1 cellular context compared by ENCODE assay signal in the genomic region with DNA sequence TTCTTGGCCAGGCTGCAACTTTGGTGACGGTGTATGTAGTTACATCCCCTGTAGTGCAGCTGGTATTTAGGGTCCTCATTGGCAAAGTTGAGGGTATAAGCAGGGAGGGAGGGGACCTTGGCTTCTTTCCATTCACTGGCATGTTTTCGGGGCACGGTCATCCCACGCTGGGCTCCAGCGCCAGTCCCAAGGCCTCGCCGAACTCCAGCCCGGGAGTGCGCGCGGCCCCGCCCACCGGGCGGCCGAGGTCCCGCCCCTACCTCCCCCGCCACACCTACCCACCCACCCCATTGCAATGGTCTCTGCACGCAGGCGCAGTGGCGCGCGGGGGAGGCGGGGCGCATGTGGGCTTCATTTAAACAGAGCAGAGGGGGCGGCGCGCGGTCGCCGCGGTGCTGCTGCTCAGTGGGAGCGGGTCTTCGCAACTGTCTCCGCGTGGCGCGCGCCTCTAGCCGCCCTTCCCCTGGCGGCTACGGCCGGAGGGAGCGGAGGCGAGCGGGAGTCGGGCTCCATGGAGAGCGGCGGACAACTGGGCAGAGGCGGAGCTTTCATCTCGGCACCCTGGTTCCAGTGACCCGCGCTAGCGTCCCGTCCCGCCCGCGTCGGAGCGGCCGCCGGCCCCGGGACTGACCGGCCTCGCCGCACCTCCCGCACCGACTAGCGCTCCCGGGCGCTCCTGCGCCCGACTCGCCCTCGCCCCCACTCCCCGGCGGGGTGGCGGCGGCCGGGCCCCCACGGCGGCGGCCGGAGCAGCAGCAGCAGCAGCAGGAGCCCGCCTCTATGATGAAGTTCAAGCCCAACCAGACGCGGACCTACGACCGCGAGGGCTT.
TF ChIP-seq lines count a peak whose summit lies in the region.

A gene (plus strand): TSS at position 383 of the 830 bp plus-strand sequence. CDS start 398 bp downstream, at position 781.

TF ChIP-seq in H1, 55 proteins besides CTCF, POLR2A, EP300 and RAD21 (continued from another document):
- TF ChIP-seq TBP (IDR thresholded peaks at IDR 0.05; ENCODE audit: low read depth, low read length): peak; percentile 86
- peak in 1 of 2 experiments; percentile 56; a peak in 1 of 4 replicates for TF ChIP-seq SIN3A (conservative IDR thresholded peaks at IDR 0.05 in 1 of 2, IDR thresholded peaks at IDR 0.05 in 1 of 2; ENCODE audit: low read depth in 1 of 2, low read length in 2 of 2)
- 0 out of 2 replicates have a peak, but pooled peaks have one; percentile 51 for TF ChIP-seq RBBP5 (IDR thresholded peaks at IDR 0.05; ENCODE audit: borderline replicate concordance, low read depth, low read length)
- TF ChIP-seq PHF8 (conservative IDR thresholded peaks at IDR 0.05; ENCODE audit: low read depth, low read length): peak; percentile 40; the same call in 1 of the 2 replicates
- TF ChIP-seq POLR2AphosphoS5 (IDR thresholded peaks at IDR 0.05; ENCODE audit: low read depth, low read length): peak; percentile 57
- TF ChIP-seq NANOG (IDR thresholded peaks at IDR 0.05; ENCODE audit: insufficient read depth, low read depth, low read length, poor library complexity, severe bottlenecking): peak; percentile 3
- TF ChIP-seq KDM4A (IDR thresholded peaks at IDR 0.05; ENCODE audit: low read depth, low read length, severe bottlenecking): peak; percentile 67
